1 cellular context compared by ENCODE assay signal in the genomic region with DNA sequence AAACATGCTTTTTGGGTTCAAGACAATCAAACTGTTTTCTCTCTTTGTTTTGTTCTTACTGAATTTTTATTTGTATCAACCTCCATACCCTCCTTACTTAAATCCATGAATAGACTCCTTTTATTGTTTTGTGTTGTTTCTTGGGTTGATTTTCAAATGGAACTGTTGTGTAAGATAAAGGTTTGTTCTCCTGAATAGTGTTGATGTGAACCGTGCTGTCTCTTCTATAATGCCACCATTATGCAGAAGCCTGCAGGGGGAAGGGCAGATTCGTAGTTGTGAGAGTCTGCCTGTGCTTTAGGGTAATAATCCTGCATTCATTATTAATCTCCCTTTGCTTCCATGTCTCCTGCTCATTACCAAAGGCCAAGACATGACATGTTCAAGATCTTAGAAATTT.
TF ChIP-seq lines count a peak whose summit lies in the region.

No MANE protein-coding gene starts in this region.

TF ChIP-seq in GM23338, 12 proteins besides CTCF, POLR2A, EP300 and RAD21:
- TF ChIP-seq POLR2AphosphoS5 (IDR thresholded peaks at IDR 0.05; ENCODE audit: low read depth), result no peak
- no peak for TF ChIP-seq CREB1 (CRISPR knock-in tag; IDR thresholded peaks at IDR 0.05; ENCODE audit: low read depth)
- TF ChIP-seq NANOG (IDR thresholded peaks at IDR 0.05; ENCODE audit: borderline replicate concordance), result no peak
- no peak for TF ChIP-seq STAT1 (IDR thresholded peaks at IDR 0.05; ENCODE audit: unreplicated experiment)
- no peak for TF ChIP-seq ETS1 (IDR thresholded peaks at IDR 0.05)
- TF ChIP-seq ZNF462 (CRISPR knock-in tag; IDR thresholded peaks at IDR 0.05), result no peak
- TF ChIP-seq EZH2phosphoT487 (IDR thresholded peaks at IDR 0.05; ENCODE audit: unreplicated experiment), result no peak
- TF ChIP-seq ZNF331 (CRISPR knock-in tag; IDR thresholded peaks at IDR 0.05; ENCODE audit: low read depth), result no peak
- no peak for TF ChIP-seq EZH2 (IDR thresholded peaks at IDR 0.05; ENCODE audit: low read depth, unreplicated experiment)
- TF ChIP-seq ZNF114 (CRISPR knock-in tag; IDR thresholded peaks at IDR 0.05), result no peak
- TF ChIP-seq REST (IDR thresholded peaks at IDR 0.05; ENCODE audit: unreplicated experiment), result no peak
- TF ChIP-seq JUNB (IDR thresholded peaks at IDR 0.05; ENCODE audit: unreplicated experiment), result no peak
